ENCODE assay signal across 1 cellular context in the genomic region with DNA sequence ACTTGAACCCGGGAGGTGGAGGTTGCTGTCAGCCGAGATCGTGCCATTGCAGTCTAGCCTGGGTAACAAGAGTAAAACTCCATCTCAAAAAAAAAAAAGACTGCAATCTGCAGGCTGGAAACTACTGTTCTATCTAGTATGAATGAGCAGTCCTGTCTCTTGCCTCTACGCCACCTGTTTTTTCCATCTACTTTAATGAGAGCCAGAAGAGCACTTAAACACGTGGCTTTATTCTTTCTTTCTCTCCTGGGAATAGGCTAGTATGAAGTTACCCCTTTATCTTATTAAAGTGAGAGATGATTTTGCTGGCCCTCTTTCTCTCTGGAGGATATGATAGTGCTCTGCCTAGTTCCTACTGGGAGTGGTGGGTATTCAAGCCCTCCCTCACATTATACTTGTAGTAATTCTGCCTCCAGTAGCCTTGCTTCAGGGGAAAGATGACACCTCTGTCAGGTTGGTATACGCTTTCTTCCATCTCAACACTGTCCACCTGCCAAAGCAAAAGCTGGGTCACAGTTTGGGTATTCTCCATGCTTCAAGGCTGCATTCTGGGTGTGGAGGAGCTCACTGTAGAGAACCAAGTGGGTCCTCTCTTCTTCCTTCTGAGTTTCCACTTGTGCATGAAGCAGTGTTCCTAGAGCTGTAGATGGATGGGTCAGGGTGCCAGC.
TF ChIP-seq lines count a peak whose summit lies in the region.

No MANE protein-coding gene starts in this region.

TF ChIP-seq in H1, 55 proteins besides CTCF, POLR2A, EP300 and RAD21:
- TF ChIP-seq USF2 (IDR thresholded peaks at IDR 0.05; ENCODE audit: low read length): no peak
- TF ChIP-seq SP1 (IDR thresholded peaks at IDR 0.05; ENCODE audit: low read depth, low read length): no peak
- TF ChIP-seq BRCA1 (IDR thresholded peaks at IDR 0.05; ENCODE audit: low read depth, low read length): no peak
- no peak for TF ChIP-seq NANOG (IDR thresholded peaks at IDR 0.05; ENCODE audit: insufficient read depth, low read depth, low read length, poor library complexity, severe bottlenecking)
- TF ChIP-seq ASH2L (IDR thresholded peaks at IDR 0.05; ENCODE audit: low read length): no peak
- TF ChIP-seq E2F6 (IDR thresholded peaks at IDR 0.05): no peak
- no peak for TF ChIP-seq EZH2 (IDR thresholded peaks at IDR 0.05; ENCODE audit: low read depth, low read length, severe bottlenecking)
- no peak for TF ChIP-seq RFX5 (IDR thresholded peaks at IDR 0.05; ENCODE audit: borderline replicate concordance, low read depth, low read length)
- no peak for TF ChIP-seq KDM5A (IDR thresholded peaks at IDR 0.05; ENCODE audit: low read length)
- no peak for TF ChIP-seq MAX (IDR thresholded peaks at IDR 0.05)
- no peak for TF ChIP-seq SP4 (IDR thresholded peaks at IDR 0.05; ENCODE audit: low read length)
- TF ChIP-seq SRF (IDR thresholded peaks at IDR 0.05; ENCODE audit: low read depth, low read length): no peak
- no peak for TF ChIP-seq POU5F1 (IDR thresholded peaks at IDR 0.05; ENCODE audit: low read depth, low read length)
- no peak for TF ChIP-seq JUN (IDR thresholded peaks at IDR 0.05; ENCODE audit: low read depth, low read length)
- TF ChIP-seq BACH1 (IDR thresholded peaks at IDR 0.05; ENCODE audit: low read length): no peak
- TF ChIP-seq TAF1 (IDR thresholded peaks at IDR 0.05; ENCODE audit: low read depth, low read length): no peak
- TF ChIP-seq ZNF274 (IDR thresholded peaks at IDR 0.05; ENCODE audit: borderline replicate concordance, extremely low read depth, low read length): no peak
TF ChIP-seq in H1: peak in this region for 0.
